8 cellular contexts compared by ENCODE assay signal in genomic region chr14:100285021-100285912, GRCh38. TPM values are rescaled to one million over a fixed set of nuclear protein-coding genes. Genes with fewer than 3 reads are reported as not detected.
DNase-seq lines count a peak whose midpoint lies in the region; ATAC-seq, FAIRE-seq and TF ChIP-seq lines count a peak whose summit lies in the region.

No MANE protein-coding gene starts in this region.

- ATAC-seq in HG03378 (IDR thresholded peaks at IDR 0.05; ENCODE audit: unreplicated experiment) (peak; percentile 68), PC-3 (peak; percentile 78)

- no peaks in the 10 kb centered on the region for H3K27me3 Mint-ChIP-seq in CD8-positive, alpha-beta memory T cell

- FAIRE-seq in frontal cortex (lab: Jason Lieb, UNC): no peak

- no peaks in the 10 kb centered on the region for H3K9me3 ChIP-seq in CD8-positive, alpha-beta memory T cell (ENCODE audit: low read length)
- H3K9me3 ChIP-seq in PC-3 (ENCODE audit: low read length) (no peaks in the 10 kb centered on the region), osteoblast (ENCODE audit: low read depth, low read length) (no peaks in the 10 kb centered on the region), thyroid gland (no peaks in the 10 kb centered on the region)

- CTCF ChIA-PET in CD8-positive, alpha-beta memory T cell (lab: Charles Lee): interaction anchor here (0.8 to 4.2 kb wide), 30 partner anchors 9 to 304 kb away, joined by 3 to 23 read pairs (median 4); no protein-coding TSS in a partner anchor
- CTCF ChIA-PET in PC-3 (lab: Charles Lee): interaction anchor here (1.3 kb wide), 1 partner anchor 18 kb away, joined by 10 read pairs; no protein-coding TSS in a partner anchor

- peak overlapping the region in 5 of 7 donors; percentile 73 to 83 (median 82) for H3K4me3 Mint-ChIP-seq in CD8-positive, alpha-beta memory T cell

- TF ChIP-seq CTCF in PC-3 (conservative IDR thresholded peaks at IDR 0.05; ENCODE audit: low read depth, low read length): peak; percentile 81
- TF ChIP-seq CTCF in osteoblast (IDR thresholded peaks at IDR 0.05; ENCODE audit: extremely low read depth, low read depth, low read length): peak; percentile 60
- TF ChIP-seq CTCF in thyroid gland (IDR thresholded peaks at IDR 0.05): peak; percentile 17 to 74 (median 54)

- H3K4me2 ChIP-seq in PC-3 (ENCODE audit: low read length) (peak overlapping the region; percentile 97), osteoblast (ENCODE audit: insufficient read depth, low read length) (peak overlapping the region; percentile 93)

- no peaks in the 10 kb centered on the region for H3K36me3 ChIP-seq in CD8-positive, alpha-beta memory T cell (ENCODE audit: insufficient read depth, low read length)
- H3K36me3 ChIP-seq in PC-3 (ENCODE audit: low read depth, low read length): no peaks in the 10 kb centered on the region
- H3K36me3 ChIP-seq in osteoblast (ENCODE audit: insufficient read depth, low read length): no peaks in the 10 kb centered on the region
- no peaks in the 10 kb centered on the region for H3K36me3 ChIP-seq in thyroid gland

- peaks cover 14% of the 10 kb centered on the region for H3K79me2 ChIP-seq in PC-3 (ENCODE audit: low read length)
- peaks cover 23% of the 10 kb centered on the region for H3K79me2 ChIP-seq in osteoblast (ENCODE audit: insufficient read depth, low read length)

- H3F3A ChIP-seq in PC-3 (ENCODE audit: low read length, unreplicated experiment): peaks cover 4% of the 10 kb centered on the region

- 9 to 26% methylated on average over 11 to 45 of the region's 82 CpGs for WGBS in thyroid gland, 2 donors

- intact Hi-C loops in PC-3 (cut with micrococcal nuclease): loop anchor here (2.0 kb wide), 2 partner anchors 18 to 92 kb away; partner anchors contain the start of gene WDR25
- intact Hi-C loops in thyroid gland (cut with DNase I): loop anchor here (5.0 kb wide), 1 partner anchor 92 kb away; the partner anchor contains the start of gene WDR25

- H3K9ac ChIP-seq in PC-3 (ENCODE audit: low read length): peak overlapping the region; percentile 94

- DNase-seq in CD8-positive, alpha-beta memory T cell: peak; percentile 75 to 85 (median 79)
- peak; percentile 73 for DNase-seq in PC-3
- DNase-seq in activated T-helper 9 cell treated with anti-CD3 and anti-CD28 coated beads, Interleukin-2, amount 50 U/mL, for 16 hours (ENCODE audit: low read depth): peak; percentile 70
- DNase-seq in frontal cortex (ENCODE audit: low spot score in 2 of 2): peak; percentile 92 to 95
- peak; percentile 99 for DNase-seq in osteoblast (ENCODE audit: insufficient read length, low spot score, missing footprints)
- peak; percentile 62 for DNase-seq in thyroid gland

- H3K4me1 ChIP-seq in CD8-positive, alpha-beta memory T cell (ENCODE audit: insufficient read depth, low read length): peaks cover 11% of the 10 kb centered on the region
- 0 out of 2 replicates have a peak, but pooled peaks cover 3% of the 10 kb centered on the region for H3K4me1 ChIP-seq in PC-3 (ENCODE audit: insufficient read depth, low read length)
- peaks cover 15% of the 10 kb centered on the region for H3K4me1 ChIP-seq in osteoblast (ENCODE audit: insufficient read depth, low read length)
- peaks cover 80 to 95% of the 10 kb centered on the region in 2 donors for H3K4me1 ChIP-seq in thyroid gland

- POLR2A ChIA-PET in CD8-positive, alpha-beta memory T cell (lab: Charles Lee): interaction anchor here (0.6 to 1.3 kb wide), 3 partner anchors 23 to 71 kb away, joined by 3 to 9 read pairs (median 4); no protein-coding TSS in a partner anchor
- POLR2A ChIA-PET in PC-3 (lab: Charles Lee; ENCODE audit: unreplicated experiment): no interaction called here

- H3K9me2 ChIP-seq in PC-3 (replicated peaks; ENCODE audit: low read length): no peaks in the 10 kb centered on the region

- H2AFZ ChIP-seq in PC-3 (ENCODE audit: low read length): peak overlapping the region; percentile 96
- H2AFZ ChIP-seq in osteoblast (ENCODE audit: low read length): peak overlapping the region; percentile 47

- peaks cover 14 to 30% (median 15%) of the 10 kb centered on the region in 3 donors for H3K4me1 Mint-ChIP-seq in CD8-positive, alpha-beta memory T cell

- H3K27ac Mint-ChIP-seq in CD8-positive, alpha-beta memory T cell: peak overlapping the region in 1 of 8 donors; percentile 68

- no peaks in the 10 kb centered on the region for H4K20me1 ChIP-seq in PC-3 (ENCODE audit: low read length)
- peaks cover 19% of the 10 kb centered on the region for H4K20me1 ChIP-seq in osteoblast (ENCODE audit: insufficient read depth, low read length)

- H3K9me3 Mint-ChIP-seq in CD8-positive, alpha-beta memory T cell: no peaks in the 10 kb centered on the region

- H3K27ac ChIP-seq in CD8-positive, alpha-beta memory T cell (ENCODE audit: low read depth, low read length): peak overlapping the region; percentile 75
- H3K27ac ChIP-seq in PC-3 (ENCODE audit: low read length) (peak overlapping the region; percentile 52; the same call in 1 of the 2 replicates), osteoblast (ENCODE audit: low read depth, low read length) (peak overlapping the region; percentile 73), thyroid gland (peak overlapping the region; percentile 93)

- TF ChIP-seq POLR2A in GM19193 (IDR thresholded peaks at IDR 0.05; ENCODE audit: extremely low read depth, insufficient read depth, insufficient read length): peak; percentile 61
- TF ChIP-seq POLR2A in thyroid gland (IDR thresholded peaks at IDR 0.05): peak in 1 of 2 donors; percentile 51

- no peaks in the 10 kb centered on the region for H3K27me3 ChIP-seq in CD8-positive, alpha-beta memory T cell (ENCODE audit: insufficient read depth, low read length, poor library complexity, severe bottlenecking)
- H3K27me3 ChIP-seq in PC-3 (ENCODE audit: low read length) (no peaks in the 10 kb centered on the region), osteoblast (ENCODE audit: insufficient read depth, low read length) (no peaks in the 10 kb centered on the region), thyroid gland (no peaks in the 10 kb centered on the region)

- H3K36me3 Mint-ChIP-seq in CD8-positive, alpha-beta memory T cell: peaks cover 0 to 11% (median 2%) of the 10 kb centered on the region in 3 donors

- H3K4me3 ChIP-seq in CD8-positive, alpha-beta memory T cell (ENCODE audit: low read length): peak overlapping the region; percentile 69
- H3K4me3 ChIP-seq in PC-3 (ENCODE audit: low read length) (peak overlapping the region; percentile 77), osteoblast (ENCODE audit: insufficient read depth, low read length) (peak overlapping the region; percentile 86), thyroid gland (replicated peaks in 1 of 3) (peak overlapping the region in 1 of 3 donors; percentile 42)

- BruUV-seq in PC-3 (replicated peaks; lab: Mats Ljungman, UMichigan): no TSS peak

RNA-seq across cellular contexts. Expression of gene SLC25A29, which starts 21.0 kb away (rescaled TPM):
- total RNA-seq in CD8-positive, alpha-beta memory T cell: 10 to 100 TPM; 10.4 to 10.5 TPM
- polyA plus RNA-seq in CD8-positive, alpha-beta memory T cell: 7.0 TPM
- total RNA-seq in PC-3 (2014; rRNA removed) (52.8 and 53.9 TPM in 2 replicates), frontal cortex (45.2 TPM), osteoblast (11.8 and 19.9 TPM in 2 replicates), thyroid gland (100 to 1,000 TPM; 354 to 606 (median 433) TPM)

RNA-seq across cellular contexts. Expression of gene SLC25A47, which starts 37.9 kb away (rescaled TPM):
- not detected for total RNA-seq in CD8-positive, alpha-beta memory T cell
- not detected for polyA plus RNA-seq in CD8-positive, alpha-beta memory T cell
- total RNA-seq in PC-3 (2014; rRNA removed) (0.07 TPM in 1 of 2 replicates, not detected in the other), frontal cortex (not detected), osteoblast (not detected in 2 replicates), thyroid gland (not detected)

RNA-seq across cellular contexts. Expression of gene YY1, which starts 46.3 kb away (rescaled TPM):
- total RNA-seq in CD8-positive, alpha-beta memory T cell: 100 to 1,000 TPM; 109 to 116 TPM
- polyA plus RNA-seq in CD8-positive, alpha-beta memory T cell: 24.2 TPM
- total RNA-seq in PC-3 (2014; rRNA removed) (64.1 and 88.4 TPM in 2 replicates), frontal cortex (47.7 TPM), osteoblast (45.2 and 47.1 TPM in 2 replicates), thyroid gland (10 to 100 TPM; 50.0 to 67.4 (median 55.6) TPM)
